ENCODE assay signal across 1 cellular context in genomic region chr19:3986260-3987041, GRCh38.
A peak's percentile ranks its signal among the peaks of the same experiment; 100 is the strongest.
TF ChIP-seq lines count a peak whose summit lies in the region.

No MANE protein-coding gene starts in this region.

TF ChIP-seq in HepG2, 621 proteins besides CTCF, POLR2A, EP300 and RAD21 (continued from another document and continues in another):
- TF ChIP-seq, protein P1, sequence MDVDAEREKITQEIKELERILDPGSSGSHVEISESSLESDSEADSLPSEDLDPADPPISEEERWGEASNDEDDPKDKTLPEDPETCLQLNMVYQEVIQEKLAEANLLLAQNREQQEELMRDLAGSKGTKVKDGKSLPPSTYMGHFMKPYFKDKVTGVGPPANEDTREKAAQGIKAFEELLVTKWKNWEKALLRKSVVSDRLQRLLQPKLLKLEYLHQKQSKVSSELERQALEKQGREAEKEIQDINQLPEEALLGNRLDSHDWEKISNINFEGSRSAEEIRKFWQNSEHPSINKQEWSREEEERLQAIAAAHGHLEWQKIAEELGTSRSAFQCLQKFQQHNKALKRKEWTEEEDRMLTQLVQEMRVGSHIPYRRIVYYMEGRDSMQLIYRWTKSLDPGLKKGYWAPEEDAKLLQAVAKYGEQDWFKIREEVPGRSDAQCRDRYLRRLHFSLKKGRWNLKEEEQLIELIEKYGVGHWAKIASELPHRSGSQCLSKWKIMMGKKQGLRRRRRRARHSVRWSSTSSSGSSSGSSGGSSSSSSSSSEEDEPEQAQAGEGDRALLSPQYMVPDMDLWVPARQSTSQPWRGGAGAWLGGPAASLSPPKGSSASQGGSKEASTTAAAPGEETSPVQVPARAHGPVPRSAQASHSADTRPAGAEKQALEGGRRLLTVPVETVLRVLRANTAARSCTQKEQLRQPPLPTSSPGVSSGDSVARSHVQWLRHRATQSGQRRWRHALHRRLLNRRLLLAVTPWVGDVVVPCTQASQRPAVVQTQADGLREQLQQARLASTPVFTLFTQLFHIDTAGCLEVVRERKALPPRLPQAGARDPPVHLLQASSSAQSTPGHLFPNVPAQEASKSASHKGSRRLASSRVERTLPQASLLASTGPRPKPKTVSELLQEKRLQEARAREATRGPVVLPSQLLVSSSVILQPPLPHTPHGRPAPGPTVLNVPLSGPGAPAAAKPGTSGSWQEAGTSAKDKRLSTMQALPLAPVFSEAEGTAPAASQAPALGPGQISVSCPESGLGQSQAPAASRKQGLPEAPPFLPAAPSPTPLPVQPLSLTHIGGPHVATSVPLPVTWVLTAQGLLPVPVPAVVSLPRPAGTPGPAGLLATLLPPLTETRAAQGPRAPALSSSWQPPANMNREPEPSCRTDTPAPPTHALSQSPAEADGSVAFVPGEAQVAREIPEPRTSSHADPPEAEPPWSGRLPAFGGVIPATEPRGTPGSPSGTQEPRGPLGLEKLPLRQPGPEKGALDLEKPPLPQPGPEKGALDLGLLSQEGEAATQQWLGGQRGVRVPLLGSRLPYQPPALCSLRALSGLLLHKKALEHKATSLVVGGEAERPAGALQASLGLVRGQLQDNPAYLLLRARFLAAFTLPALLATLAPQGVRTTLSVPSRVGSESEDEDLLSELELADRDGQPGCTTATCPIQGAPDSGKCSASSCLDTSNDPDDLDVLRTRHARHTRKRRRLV (CRISPR knock-in tag; IDR thresholded peaks at IDR 0.05) = peak; percentile 27; the same call in 1 of the 2 replicates
- TF ChIP-seq CENPX (CRISPR knock-in tag; IDR thresholded peaks at IDR 0.05) (no peak), ZNF709 (CRISPR knock-in tag; IDR thresholded peaks at IDR 0.05) (no peak), ZKSCAN1 (IDR thresholded peaks at IDR 0.05; ENCODE audit: low read length) (peak; percentile 90), ZNF496 (CRISPR knock-in tag; IDR thresholded peaks at IDR 0.05; ENCODE audit: insufficient replicate concordance) (no peak), SOX6 (IDR thresholded peaks at IDR 0.05) (no peak), SOX6 (CRISPR knock-in tag; IDR thresholded peaks at IDR 0.05) (no peak), SP5 (CRISPR knock-in tag; IDR thresholded peaks at IDR 0.05; ENCODE audit: borderline replicate concordance, low read depth) (no peak), ZFP36 (IDR thresholded peaks at IDR 0.05; ENCODE audit: borderline replicate concordance, low read depth, low read length, partially characterized antibody) (no peak), ZNF747 (CRISPR knock-in tag; IDR thresholded peaks at IDR 0.05; ENCODE audit: borderline replicate concordance) (no peak), RXRA (CRISPR knock-in tag; IDR thresholded peaks at IDR 0.05) (peak; percentile 62; the same call in 1 of the 2 replicates), SOX5 (CRISPR knock-in tag; IDR thresholded peaks at IDR 0.05; ENCODE audit: borderline replicate concordance) (no peak), ZNF235 (CRISPR knock-in tag; IDR thresholded peaks at IDR 0.05; ENCODE audit: borderline replicate concordance) (no peak), FOSL1 (CRISPR knock-in tag; IDR thresholded peaks at IDR 0.05; ENCODE audit: borderline replicate concordance) (no peak), AHR (CRISPR knock-in tag; IDR thresholded peaks at IDR 0.05) (no peak), PHF5A (CRISPR knock-in tag; IDR thresholded peaks at IDR 0.05; ENCODE audit: low read depth, unreplicated experiment) (no peak), ZNF276 (CRISPR knock-in tag; IDR thresholded peaks at IDR 0.05; ENCODE audit: low read depth) (no peak), ZNF770 (CRISPR knock-in tag; IDR thresholded peaks at IDR 0.05) (no peak), ZNF777 (CRISPR knock-in tag; IDR thresholded peaks at IDR 0.05) (no peak), CC2D1A (CRISPR knock-in tag; IDR thresholded peaks at IDR 0.05) (no peak), CEBPG (CRISPR knock-in tag; IDR thresholded peaks at IDR 0.05) (no peak), KLF11 (CRISPR knock-in tag; IDR thresholded peaks at IDR 0.05) (no peak), GATAD1 (CRISPR knock-in tag; IDR thresholded peaks at IDR 0.05) (no peak), SIN3A (IDR thresholded peaks at IDR 0.05; ENCODE audit: borderline replicate concordance, low read depth, low read length) (peak; percentile 36; the same call in 1 of the 2 replicates), TFE3 (CRISPR knock-in tag; IDR thresholded peaks at IDR 0.05) (no peak), GTF2F1 (IDR thresholded peaks at IDR 0.05; ENCODE audit: low read length) (peak; percentile 17; the same call in 1 of the 2 replicates), FOXA1 (IDR thresholded peaks at IDR 0.05) (no peak), FOXA1 (CRISPR knock-in tag; IDR thresholded peaks at IDR 0.05) (no peak), SRF (IDR thresholded peaks at IDR 0.05; ENCODE audit: low read depth, low read length) (no peak), XBP1 (CRISPR knock-in tag; IDR thresholded peaks at IDR 0.05) (no peak), ZBTB42 (CRISPR knock-in tag; IDR thresholded peaks at IDR 0.05) (no peak), TEAD3 (CRISPR knock-in tag; optimal IDR thresholded peaks at IDR 0.05; ENCODE audit: borderline replicate concordance) (peak; percentile 30), PRDM4 (CRISPR knock-in tag; IDR thresholded peaks at IDR 0.05; ENCODE audit: borderline replicate concordance) (no peak), ZSCAN31 (CRISPR knock-in tag; IDR thresholded peaks at IDR 0.05; ENCODE audit: low read depth) (no peak), JDP2 (CRISPR knock-in tag; IDR thresholded peaks at IDR 0.05; ENCODE audit: borderline replicate concordance) (no peak), ATAD3A (CRISPR knock-in tag; IDR thresholded peaks at IDR 0.05) (no peak), ZNF674 (CRISPR knock-in tag; IDR thresholded peaks at IDR 0.05; ENCODE audit: low read depth) (no peak), HMGA1 (CRISPR knock-in tag; conservative IDR thresholded peaks at IDR 0.05) (no peak)
- TF ChIP-seq, protein P2, sequence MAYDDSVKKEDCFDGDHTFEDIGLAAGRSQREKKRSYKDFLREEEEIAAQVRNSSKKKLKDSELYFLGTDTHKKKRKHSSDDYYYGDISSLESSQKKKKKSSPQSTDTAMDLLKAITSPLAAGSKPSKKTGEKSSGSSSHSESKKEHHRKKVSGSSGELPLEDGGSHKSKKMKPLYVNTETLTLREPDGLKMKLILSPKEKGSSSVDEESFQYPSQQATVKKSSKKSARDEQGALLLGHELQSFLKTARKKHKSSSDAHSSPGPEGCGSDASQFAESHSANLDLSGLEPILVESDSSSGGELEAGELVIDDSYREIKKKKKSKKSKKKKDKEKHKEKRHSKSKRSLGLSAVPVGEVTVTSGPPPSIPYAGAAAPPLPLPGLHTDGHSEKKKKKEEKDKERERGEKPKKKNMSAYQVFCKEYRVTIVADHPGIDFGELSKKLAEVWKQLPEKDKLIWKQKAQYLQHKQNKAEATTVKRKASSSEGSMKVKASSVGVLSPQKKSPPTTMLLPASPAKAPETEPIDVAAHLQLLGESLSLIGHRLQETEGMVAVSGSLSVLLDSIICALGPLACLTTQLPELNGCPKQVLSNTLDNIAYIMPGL (CRISPR knock-in tag; IDR thresholded peaks at IDR 0.05; ENCODE audit: borderline replicate concordance in 1 of 2, low read depth in 1 of 2) = peak in 1 of 2 experiments; percentile 19; a peak in 1 of 4 replicates
- TF ChIP-seq, protein P3, sequence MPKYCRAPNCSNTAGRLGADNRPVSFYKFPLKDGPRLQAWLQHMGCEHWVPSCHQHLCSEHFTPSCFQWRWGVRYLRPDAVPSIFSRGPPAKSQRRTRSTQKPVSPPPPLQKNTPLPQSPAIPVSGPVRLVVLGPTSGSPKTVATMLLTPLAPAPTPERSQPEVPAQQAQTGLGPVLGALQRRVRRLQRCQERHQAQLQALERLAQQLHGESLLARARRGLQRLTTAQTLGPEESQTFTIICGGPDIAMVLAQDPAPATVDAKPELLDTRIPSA (CRISPR knock-in tag; IDR thresholded peaks at IDR 0.05; ENCODE audit: borderline replicate concordance) = no peak
- TF ChIP-seq, protein P4, sequence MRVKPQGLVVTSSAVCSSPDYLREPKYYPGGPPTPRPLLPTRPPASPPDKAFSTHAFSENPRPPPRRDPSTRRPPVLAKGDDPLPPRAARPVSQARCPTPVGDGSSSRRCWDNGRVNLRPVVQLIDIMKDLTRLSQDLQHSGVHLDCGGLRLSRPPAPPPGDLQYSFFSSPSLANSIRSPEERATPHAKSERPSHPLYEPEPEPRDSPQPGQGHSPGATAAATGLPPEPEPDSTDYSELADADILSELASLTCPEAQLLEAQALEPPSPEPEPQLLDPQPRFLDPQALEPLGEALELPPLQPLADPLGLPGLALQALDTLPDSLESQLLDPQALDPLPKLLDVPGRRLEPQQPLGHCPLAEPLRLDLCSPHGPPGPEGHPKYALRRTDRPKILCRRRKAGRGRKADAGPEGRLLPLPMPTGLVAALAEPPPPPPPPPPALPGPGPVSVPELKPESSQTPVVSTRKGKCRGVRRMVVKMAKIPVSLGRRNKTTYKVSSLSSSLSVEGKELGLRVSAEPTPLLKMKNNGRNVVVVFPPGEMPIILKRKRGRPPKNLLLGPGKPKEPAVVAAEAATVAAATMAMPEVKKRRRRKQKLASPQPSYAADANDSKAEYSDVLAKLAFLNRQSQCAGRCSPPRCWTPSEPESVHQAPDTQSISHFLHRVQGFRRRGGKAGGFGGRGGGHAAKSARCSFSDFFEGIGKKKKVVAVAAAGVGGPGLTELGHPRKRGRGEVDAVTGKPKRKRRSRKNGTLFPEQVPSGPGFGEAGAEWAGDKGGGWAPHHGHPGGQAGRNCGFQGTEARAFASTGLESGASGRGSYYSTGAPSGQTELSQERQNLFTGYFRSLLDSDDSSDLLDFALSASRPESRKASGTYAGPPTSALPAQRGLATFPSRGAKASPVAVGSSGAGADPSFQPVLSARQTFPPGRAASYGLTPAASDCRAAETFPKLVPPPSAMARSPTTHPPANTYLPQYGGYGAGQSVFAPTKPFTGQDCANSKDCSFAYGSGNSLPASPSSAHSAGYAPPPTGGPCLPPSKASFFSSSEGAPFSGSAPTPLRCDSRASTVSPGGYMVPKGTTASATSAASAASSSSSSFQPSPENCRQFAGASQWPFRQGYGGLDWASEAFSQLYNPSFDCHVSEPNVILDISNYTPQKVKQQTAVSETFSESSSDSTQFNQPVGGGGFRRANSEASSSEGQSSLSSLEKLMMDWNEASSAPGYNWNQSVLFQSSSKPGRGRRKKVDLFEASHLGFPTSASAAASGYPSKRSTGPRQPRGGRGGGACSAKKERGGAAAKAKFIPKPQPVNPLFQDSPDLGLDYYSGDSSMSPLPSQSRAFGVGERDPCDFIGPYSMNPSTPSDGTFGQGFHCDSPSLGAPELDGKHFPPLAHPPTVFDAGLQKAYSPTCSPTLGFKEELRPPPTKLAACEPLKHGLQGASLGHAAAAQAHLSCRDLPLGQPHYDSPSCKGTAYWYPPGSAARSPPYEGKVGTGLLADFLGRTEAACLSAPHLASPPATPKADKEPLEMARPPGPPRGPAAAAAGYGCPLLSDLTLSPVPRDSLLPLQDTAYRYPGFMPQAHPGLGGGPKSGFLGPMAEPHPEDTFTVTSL (CRISPR knock-in tag; IDR thresholded peaks at IDR 0.05; ENCODE audit: borderline replicate concordance) = no peak
